8 cellular contexts compared by ENCODE assay signal in genomic region chr3:50567011-50567385, GRCh38. TPM values are rescaled to one million over a fixed set of nuclear protein-coding genes. Genes with fewer than 3 reads are reported as not detected.
DNase-seq lines count a peak whose midpoint lies in the region; ATAC-seq and TF ChIP-seq lines count a peak whose summit lies in the region.

No MANE protein-coding gene starts in this region.

- H3K9me3 ChIP-seq in mesenchymal stem cell (ENCODE audit: control insufficient read depth, low read length) (no peaks in the 10 kb centered on the region), upper lobe of left lung (no peaks in the 10 kb centered on the region)

- no peak overlapping the region for H4K91ac ChIP-seq in mesenchymal stem cell (ENCODE audit: low read length)

- no peak overlapping the region for H2BK15ac ChIP-seq in mesenchymal stem cell (ENCODE audit: low read depth, poor library complexity, severe bottlenecking)

- H2AFZ ChIP-seq in mesenchymal stem cell (ENCODE audit: low read depth, low read length) = peak overlapping the region; percentile 60

- no peaks in the 10 kb centered on the region for H3K9me3 Mint-ChIP-seq in activated T-cell treated with anti-CD3 and anti-CD28 coated beads, Interleukin-2, amount 50 U/mL, for 72 hours
- peaks cover 0 to 9% (median 0%) of the 10 kb centered on the region in 5 experiments for H3K9me3 Mint-ChIP-seq in brain

- H2AK5ac ChIP-seq in mesenchymal stem cell (ENCODE audit: low read length, severe bottlenecking) = no peak overlapping the region

- peaks cover 6% of the 10 kb centered on the region for H3K79me1 ChIP-seq in mesenchymal stem cell (replicated peaks; ENCODE audit: low read length, poor library complexity, severe bottlenecking)

- H3K4me2 ChIP-seq in mesenchymal stem cell (ENCODE audit: low read length, poor library complexity, severe bottlenecking) = peak overlapping the region; percentile 74

- H3K4me3 ChIP-seq in mesenchymal stem cell (ENCODE audit: insufficient read depth in 1 of 2, low read depth in 1 of 2, low read length in 2 of 2) (peak overlapping the region; percentile 56 to 88), upper lobe of left lung (peak overlapping the region; percentile 54 to 75 (median 64))

- H3K27ac ChIP-seq in mesenchymal stem cell (ENCODE audit: low read length, poor library complexity, severe bottlenecking) (no peak overlapping the region), upper lobe of left lung (peak overlapping the region; percentile 23 to 88 (median 75))

- no peak overlapping the region for H3K23ac ChIP-seq in mesenchymal stem cell (ENCODE audit: low read length in 2 of 2)

- ATAC-seq in activated T-cell treated with anti-CD3 and anti-CD28 coated beads, Interleukin-2, amount 50 U/mL, for 72 hours (replicated peaks in 1 of 2) = no peak
- ATAC-seq in upper lobe of left lung (ENCODE audit: low FRiP score in 2 of 2) (no peak), GM21825 (IDR thresholded peaks at IDR 0.05; ENCODE audit: unreplicated experiment) (no peak)

- H3K27me3 ChIP-seq in mesenchymal stem cell (ENCODE audit: control insufficient read depth in 1 of 2, insufficient read depth in 1 of 2, low read length in 2 of 2) = no peaks in the 10 kb centered on the region
- H3K27me3 ChIP-seq in upper lobe of left lung = no peaks in the 10 kb centered on the region

- H3K27ac Mint-ChIP-seq in activated T-cell treated with anti-CD3 and anti-CD28 coated beads, Interleukin-2, amount 50 U/mL, for 72 hours = no peak overlapping the region
- H3K27ac Mint-ChIP-seq in brain = no peak overlapping the region

- H3K27me3 Mint-ChIP-seq in activated T-cell treated with anti-CD3 and anti-CD28 coated beads, Interleukin-2, amount 50 U/mL, for 72 hours (ENCODE audit: low read depth) = no peaks in the 10 kb centered on the region
- peaks cover 5% of the 10 kb centered on the region for H3K27me3 Mint-ChIP-seq in brain

- TF ChIP-seq CTCF in brain (conservative IDR thresholded peaks at IDR 0.05) (no peak), upper lobe of left lung (IDR thresholded peaks at IDR 0.05) (no peak)

- peaks cover 3 to 6% of the 10 kb centered on the region in 2 donors for H3K36me3 Mint-ChIP-seq in activated T-cell treated with anti-CD3 and anti-CD28 coated beads, Interleukin-2, amount 50 U/mL, for 72 hours (ENCODE audit: insufficient read depth in 2 of 2)
- no peaks in the 10 kb centered on the region for H3K36me3 Mint-ChIP-seq in brain

- H3K4me1 Mint-ChIP-seq in activated T-cell treated with anti-CD3 and anti-CD28 coated beads, Interleukin-2, amount 50 U/mL, for 72 hours (ENCODE audit: low read depth) = peaks cover 59% of the 10 kb centered on the region
- peaks cover 37% of the 10 kb centered on the region for H3K4me1 Mint-ChIP-seq in brain

- TF ChIP-seq POLR2A in upper lobe of left lung (IDR thresholded peaks at IDR 0.05) = no peak

- WGBS in mesenchymal stem cell = 61% methylated on average over 5 of the region's 11 CpGs
- 21 to 28% methylated on average over 3 to 11 of the region's 11 CpGs for WGBS in upper lobe of left lung, 2 donors

- peak overlapping the region; percentile 52 for H2BK120ac ChIP-seq in mesenchymal stem cell (ENCODE audit: low read depth, low read length)

- peak overlapping the region; percentile 35 for H4K8ac ChIP-seq in mesenchymal stem cell (ENCODE audit: low read length)

- no peak overlapping the region for H3K14ac ChIP-seq in mesenchymal stem cell (ENCODE audit: low read length in 2 of 2)

- no peak for DNase-seq in activated T-cell treated with anti-CD3 and anti-CD28 coated beads, Interleukin-2, amount 50 U/mL, for 72 hours
- no peak for DNase-seq in activated T-cell treated with anti-CD3 and anti-CD28 coated beads for 4 hours
- DNase-seq in mesenchymal stem cell = no peak
- DNase-seq in upper lobe of left lung = no peak
- no peak for DNase-seq in superior temporal gyrus (ENCODE audit: extremely low spot score)
- no peak for DNase-seq in SKM-1 (lab: John Stamatoyannopoulos, UW; ENCODE audit: unreplicated experiment)

- H2BK5ac ChIP-seq in mesenchymal stem cell (ENCODE audit: low read depth, low read length, poor library complexity, severe bottlenecking) = no peak overlapping the region

- H3K4me1 ChIP-seq in mesenchymal stem cell (ENCODE audit: control insufficient read depth, insufficient read depth, low read depth, low read length) = peaks cover 19% of the 10 kb centered on the region
- peaks cover 25 to 39% (median 30%) of the 10 kb centered on the region in 4 donors for H3K4me1 ChIP-seq in upper lobe of left lung

- peak overlapping the region in 1 of 2 experiments; percentile 9 for H3K4ac ChIP-seq in mesenchymal stem cell (ENCODE audit: low read depth in 1 of 2, low read length in 2 of 2)

- H3K9ac ChIP-seq in mesenchymal stem cell (ENCODE audit: low read length) = peak overlapping the region; percentile 97

- H2BK12ac ChIP-seq in mesenchymal stem cell (ENCODE audit: low read length in 2 of 2) = no peak overlapping the region

- peak overlapping the region; percentile 95 to 96 for H3K4me3 Mint-ChIP-seq in activated T-cell treated with anti-CD3 and anti-CD28 coated beads, Interleukin-2, amount 50 U/mL, for 72 hours
- peak overlapping the region; percentile 74 to 78 (median 77) for H3K4me3 Mint-ChIP-seq in brain

- H3K36me3 ChIP-seq in mesenchymal stem cell (ENCODE audit: control insufficient read depth in 1 of 2, insufficient read depth in 2 of 2, low read depth in 1 of 2, low read length in 2 of 2) = peaks cover 11 to 12% of the 10 kb centered on the region in 2 experiments
- no peaks in the 10 kb centered on the region for H3K36me3 ChIP-seq in upper lobe of left lung

- peak overlapping the region in 1 of 2 experiments; percentile 81 for H3K18ac ChIP-seq in mesenchymal stem cell (ENCODE audit: low read depth in 1 of 2, low read length in 2 of 2)

- no peak for TF ChIP-seq EP300 in upper lobe of left lung (IDR thresholded peaks at IDR 0.05)

RNA-seq across cellular contexts. Expression of gene C3orf18, which starts 0.5 kb away (rescaled TPM):
- 10 to 100 TPM; 22.7 to 32.5 TPM for total RNA-seq in activated T-cell treated with anti-CD3 and anti-CD28 coated beads, Interleukin-2, amount 50 U/mL, for 72 hours
- 13.4 TPM for polyA plus RNA-seq in brain (ENCODE audit: insufficient read depth, low read depth, low replicate concordance)
- 5.1 TPM for polyA plus RNA-seq in mesenchymal stem cell (2013, experiment 1 of 2)
- 5.3 TPM for polyA plus RNA-seq in mesenchymal stem cell (2013, experiment 2 of 2)
- total RNA-seq in upper lobe of left lung = 1 to 10 TPM; 4.7 to 7.5 (median 5.7) TPM

RNA-seq across cellular contexts. Expression of gene HEMK1, which starts 2.3 kb away (rescaled TPM):
- 10 to 100 TPM; 54.5 to 64.6 TPM for total RNA-seq in activated T-cell treated with anti-CD3 and anti-CD28 coated beads, Interleukin-2, amount 50 U/mL, for 72 hours
- 12.9 TPM for polyA plus RNA-seq in brain (ENCODE audit: insufficient read depth, low read depth, low replicate concordance)
- polyA plus RNA-seq in mesenchymal stem cell (2013, experiment 1 of 2) = 13.9 TPM
- 15.8 TPM for polyA plus RNA-seq in mesenchymal stem cell (2013, experiment 2 of 2)
- 10 to 100 TPM in 3 of 6 donors, 1 to 10 TPM in 3; 5.0 to 25.3 (median 9.6) TPM for total RNA-seq in upper lobe of left lung

RNA-seq across cellular contexts. Expression of gene CISH, which starts 44.6 kb away (rescaled TPM):
- total RNA-seq in activated T-cell treated with anti-CD3 and anti-CD28 coated beads, Interleukin-2, amount 50 U/mL, for 72 hours = 100 to 1,000 TPM; 242 to 271 TPM
- 2.2 TPM for polyA plus RNA-seq in brain (ENCODE audit: insufficient read depth, low read depth, low replicate concordance)
- 2.9 TPM for polyA plus RNA-seq in mesenchymal stem cell (2013, experiment 1 of 2)
- polyA plus RNA-seq in mesenchymal stem cell (2013, experiment 2 of 2) = 2.9 TPM
- total RNA-seq in upper lobe of left lung = 10 to 100 TPM; 35.8 to 66.9 (median 43.1) TPM

RNA-seq across cellular contexts. Expression of gene MAPKAPK3, which starts 50.0 kb away (rescaled TPM):
- 100 to 1,000 TPM; 116 to 129 TPM for total RNA-seq in activated T-cell treated with anti-CD3 and anti-CD28 coated beads, Interleukin-2, amount 50 U/mL, for 72 hours
- polyA plus RNA-seq in brain (ENCODE audit: insufficient read depth, low read depth, low replicate concordance) = 11.5 TPM
- polyA plus RNA-seq in mesenchymal stem cell (2013, experiment 1 of 2) = 28.7 TPM
- 28.9 TPM for polyA plus RNA-seq in mesenchymal stem cell (2013, experiment 2 of 2)
- total RNA-seq in upper lobe of left lung = 100 to 1,000 TPM in 1 of 6 donors, 10 to 100 TPM in 5; 30.2 to 102 (median 70.1) TPM
